11 cellular contexts compared by ENCODE assay signal in the genomic region with DNA sequence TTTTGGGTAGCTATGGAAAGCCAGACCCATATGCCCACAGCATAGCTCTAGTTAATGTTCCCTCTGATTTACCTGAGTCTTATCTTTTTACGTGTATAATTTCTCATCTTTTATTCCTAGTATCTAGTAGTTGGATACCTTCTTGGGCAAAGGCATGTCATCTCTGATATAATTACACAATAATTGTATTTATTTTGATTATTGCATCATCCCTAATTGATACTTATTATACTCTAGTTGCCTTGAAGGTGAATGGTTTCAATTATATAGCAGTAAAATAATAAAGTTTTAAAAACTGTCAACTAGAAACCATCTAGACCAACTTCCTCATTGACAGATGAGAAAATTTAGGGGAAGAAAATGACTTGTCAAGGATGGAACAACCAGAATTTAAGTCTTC.
"Had no signal": no experiment of that assay in that cellular context is flagged by ENCODE, and none has a peak within 500 bp of the region (broad histone marks: within the 10 kb centered on the region; RNA-seq: fewer than 3 reads in every experiment).

No MANE protein-coding gene starts in this region.

- H3K9me3 Mint-ChIP-seq: GM23338, H9, HFFc6 had no signal

- DNase-seq: GM23248, GOT3, H7, H9, HCEC 1CT, HFFc6 had no signal

- FAIRE-seq: H1, H54 had no signal

- H3K27ac Mint-ChIP-seq: GM23338, H9, HFFc6 had no signal

- H3K9me3 ChIP-seq: HAP-1 had no signal

- H3K4me3 ChIP-seq: GM23248, GM23338, HAP-1 had no signal

- H3K4me1 ChIP-seq: HAP-1 had no signal

- ATAC-seq: GM23338, HCT116 had no signal

- H3K9ac ChIP-seq: GM23248 had no signal

- H3K27ac ChIP-seq: GM23248 had no signal

- H3K4me3 Mint-ChIP-seq: GM23338, H9, HFFc6 had no signal

- H3K4me2 ChIP-seq: GM23338 had no signal

- H2AFZ ChIP-seq: GM23248, GM23338 had no signal

- H3K36me3 ChIP-seq: HAP-1 had no signal
